Comparison of ENCODE assay signal across 8 cellular contexts in genomic region chr7:128030999-128031681, GRCh38. TPM values are rescaled to one million over a fixed set of nuclear protein-coding genes. Genes with fewer than 3 reads are reported as not detected.
A peak's percentile ranks its signal among the peaks of the same experiment; 100 is the strongest.
DNase-seq lines count a peak whose midpoint lies in the region; ATAC-seq and TF ChIP-seq lines count a peak whose summit lies in the region.

LRRC4 (minus strand) TSS chr7:128031437; CDS start chr7:128030640, 797 bp downstream.

- TF ChIP-seq CTCF in neural crest cell (conservative IDR thresholded peaks at IDR 0.05): no peak

- no peaks in the 10 kb centered on the region for H3K9me3 Mint-ChIP-seq in IgD-negative memory B cell
- H3K9me3 Mint-ChIP-seq in neural crest cell: no peaks in the 10 kb centered on the region

- no peaks in the 10 kb centered on the region for H3K27me3 Mint-ChIP-seq in IgD-negative memory B cell
- H3K27me3 Mint-ChIP-seq in neural crest cell (ENCODE audit: low read depth): no peaks in the 10 kb centered on the region

- DNase-seq in EL (peak; percentile 54), activated gamma-delta T cell treated with Interleukin-2 at 50 U/mL for 16 hours (peak; percentile 7), germinal center (ENCODE audit: low spot score) (peak; percentile 74), neural crest cell (ENCODE audit: low read depth, low spot score) (peak; percentile 39), NCI-H226 (no peak)

- peaks cover 17 to 23% (median 23%) of the 10 kb centered on the region in 3 donors for H3K4me1 Mint-ChIP-seq in IgD-negative memory B cell
- peaks cover 45% of the 10 kb centered on the region for H3K4me1 Mint-ChIP-seq in neural crest cell

- peak; percentile 27 for ATAC-seq in GM21423 (IDR thresholded peaks at IDR 0.05; ENCODE audit: unreplicated experiment)
- ATAC-seq in GM18520 (IDR thresholded peaks at IDR 0.05; ENCODE audit: unreplicated experiment): no peak

- H3K4me3 Mint-ChIP-seq in IgD-negative memory B cell (peak within 1 kb of the TSS; percentile 76 to 96 (median 90)), neural crest cell (peak within 1 kb of the TSS; percentile 94)

- peaks cover 7% of the 10 kb centered on the region for H3K36me3 Mint-ChIP-seq in IgD-negative memory B cell
- peaks cover 12% of the 10 kb centered on the region for H3K36me3 Mint-ChIP-seq in neural crest cell (ENCODE audit: low read depth)

- H3K27ac Mint-ChIP-seq in IgD-negative memory B cell (peak within 1 kb of the TSS in 1 of 3 donors; percentile 78), neural crest cell (ENCODE audit: unreplicated experiment) (peak within 1 kb of the TSS; percentile 94)

RNA-seq across cellular contexts. Expression of gene LRRC4, which starts in this region (rescaled TPM):
- polyA plus RNA-seq in IgD-negative memory B cell: not detected
- total RNA-seq in neural crest cell: 67.5 and 67.6 TPM in 2 replicates
